ENCODE assay signal across 1 cellular context in genomic region chr7:152436279-152437147, GRCh38.
TF ChIP-seq lines count a peak whose summit lies in the region.

No MANE protein-coding gene starts in this region.

TF ChIP-seq in K562, 482 proteins besides CTCF, POLR2A, EP300 and RAD21 (continued from another document and continues in another):
- TF ChIP-seq TSHZ1 (CRISPR knock-in tag; IDR thresholded peaks at IDR 0.05): no peak
- peak; percentile 95 for TF ChIP-seq RB1 (IDR thresholded peaks at IDR 0.05; ENCODE audit: low read depth)
- peak; percentile 76; the same call in 1 of the 2 replicates for TF ChIP-seq TCF7 (IDR thresholded peaks at IDR 0.05; ENCODE audit: borderline replicate concordance)
- peak; percentile 75; the same call in 1 of the 2 replicates for TF ChIP-seq ESRRA (IDR thresholded peaks at IDR 0.05; ENCODE audit: borderline replicate concordance, low read depth)
- no peak for TF ChIP-seq XRCC3 (IDR thresholded peaks at IDR 0.05)
- TF ChIP-seq BRF1 (IDR thresholded peaks at IDR 0.05; ENCODE audit: borderline replicate concordance, extremely low read depth, insufficient read length): no peak
- peak; percentile 51 for TF ChIP-seq TBP (optimal IDR thresholded peaks at IDR 0.05; ENCODE audit: low read depth, low read length)
- TF ChIP-seq ZNF41 (CRISPR knock-in tag; conservative IDR thresholded peaks at IDR 0.05): no peak
- TF ChIP-seq POLR2G (IDR thresholded peaks at IDR 0.05; ENCODE audit: low read depth, low read length): peak; percentile 96
- TF ChIP-seq THAP12 (CRISPR knock-in tag; IDR thresholded peaks at IDR 0.05): peak; percentile 88
- peak; percentile 83; the same call in 1 of the 2 replicates for TF ChIP-seq TOE1 (IDR thresholded peaks at IDR 0.05; ENCODE audit: borderline replicate concordance)
- TF ChIP-seq TOE1 (CRISPR knock-in tag; IDR thresholded peaks at IDR 0.05; ENCODE audit: borderline replicate concordance, low read depth): no peak
- peak; percentile 80 for TF ChIP-seq PHF8 (IDR thresholded peaks at IDR 0.05; ENCODE audit: borderline replicate concordance, low read length)
- peak; percentile 58 for TF ChIP-seq ZNF12 (CRISPR knock-in tag; IDR thresholded peaks at IDR 0.05)
- TF ChIP-seq, protein P1, sequence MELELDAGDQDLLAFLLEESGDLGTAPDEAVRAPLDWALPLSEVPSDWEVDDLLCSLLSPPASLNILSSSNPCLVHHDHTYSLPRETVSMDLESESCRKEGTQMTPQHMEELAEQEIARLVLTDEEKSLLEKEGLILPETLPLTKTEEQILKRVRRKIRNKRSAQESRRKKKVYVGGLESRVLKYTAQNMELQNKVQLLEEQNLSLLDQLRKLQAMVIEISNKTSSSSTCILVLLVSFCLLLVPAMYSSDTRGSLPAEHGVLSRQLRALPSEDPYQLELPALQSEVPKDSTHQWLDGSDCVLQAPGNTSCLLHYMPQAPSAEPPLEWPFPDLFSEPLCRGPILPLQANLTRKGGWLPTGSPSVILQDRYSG (tag; conservative IDR thresholded peaks at IDR 0.05; ENCODE audit: low read depth): 0 out of 2 replicates have a peak, but pooled peaks have one; percentile 51
- TF ChIP-seq XRCC5 (IDR thresholded peaks at IDR 0.05; ENCODE audit: low read depth, low read length): peak; percentile 93
- TF ChIP-seq SIN3B (IDR thresholded peaks at IDR 0.05; ENCODE audit: low read depth): 0 out of 2 replicates have a peak, but pooled peaks have one; percentile 20
- no peak for TF ChIP-seq XRCC4 (IDR thresholded peaks at IDR 0.05; ENCODE audit: extremely low read depth, insufficient read depth, insufficient read length)
- TF ChIP-seq SREBF2 (CRISPR knock-in tag; IDR thresholded peaks at IDR 0.05): no peak
- TF ChIP-seq HDAC8 (tag; IDR thresholded peaks at IDR 0.05): no peak
- TF ChIP-seq FIP1L1 (IDR thresholded peaks at IDR 0.05; ENCODE audit: low read depth, low read length, poor library complexity, severe bottlenecking): peak; percentile 99
- TF ChIP-seq, protein P2, sequence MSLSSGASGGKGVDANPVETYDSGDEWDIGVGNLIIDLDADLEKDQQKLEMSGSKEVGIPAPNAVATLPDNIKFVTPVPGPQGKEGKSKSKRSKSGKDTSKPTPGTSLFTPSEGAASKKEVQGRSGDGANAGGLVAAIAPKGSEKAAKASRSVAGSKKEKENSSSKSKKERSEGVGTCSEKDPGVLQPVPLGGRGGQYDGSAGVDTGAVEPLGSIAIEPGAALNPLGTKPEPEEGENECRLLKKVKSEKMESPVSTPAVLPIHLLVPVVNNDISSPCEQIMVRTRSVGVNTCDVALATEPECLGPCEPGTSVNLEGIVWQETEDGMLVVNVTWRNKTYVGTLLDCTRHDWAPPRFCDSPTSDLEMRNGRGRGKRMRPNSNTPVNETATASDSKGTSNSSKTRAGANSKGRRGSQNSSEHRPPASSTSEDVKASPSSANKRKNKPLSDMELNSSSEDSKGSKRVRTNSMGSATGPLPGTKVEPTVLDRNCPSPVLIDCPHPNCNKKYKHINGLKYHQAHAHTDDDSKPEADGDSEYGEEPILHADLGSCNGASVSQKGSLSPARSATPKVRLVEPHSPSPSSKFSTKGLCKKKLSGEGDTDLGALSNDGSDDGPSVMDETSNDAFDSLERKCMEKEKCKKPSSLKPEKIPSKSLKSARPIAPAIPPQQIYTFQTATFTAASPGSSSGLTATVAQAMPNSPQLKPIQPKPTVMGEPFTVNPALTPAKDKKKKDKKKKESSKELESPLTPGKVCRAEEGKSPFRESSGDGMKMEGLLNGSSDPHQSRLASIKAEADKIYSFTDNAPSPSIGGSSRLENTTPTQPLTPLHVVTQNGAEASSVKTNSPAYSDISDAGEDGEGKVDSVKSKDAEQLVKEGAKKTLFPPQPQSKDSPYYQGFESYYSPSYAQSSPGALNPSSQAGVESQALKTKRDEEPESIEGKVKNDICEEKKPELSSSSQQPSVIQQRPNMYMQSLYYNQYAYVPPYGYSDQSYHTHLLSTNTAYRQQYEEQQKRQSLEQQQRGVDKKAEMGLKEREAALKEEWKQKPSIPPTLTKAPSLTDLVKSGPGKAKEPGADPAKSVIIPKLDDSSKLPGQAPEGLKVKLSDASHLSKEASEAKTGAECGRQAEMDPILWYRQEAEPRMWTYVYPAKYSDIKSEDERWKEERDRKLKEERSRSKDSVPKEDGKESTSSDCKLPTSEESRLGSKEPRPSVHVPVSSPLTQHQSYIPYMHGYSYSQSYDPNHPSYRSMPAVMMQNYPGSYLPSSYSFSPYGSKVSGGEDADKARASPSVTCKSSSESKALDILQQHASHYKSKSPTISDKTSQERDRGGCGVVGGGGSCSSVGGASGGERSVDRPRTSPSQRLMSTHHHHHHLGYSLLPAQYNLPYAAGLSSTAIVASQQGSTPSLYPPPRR (CRISPR knock-in tag; IDR thresholded peaks at IDR 0.05; ENCODE audit: borderline replicate concordance): peak; percentile 83
- TF ChIP-seq ZBTB34 (CRISPR knock-in tag; IDR thresholded peaks at IDR 0.05): 0 out of 2 replicates have a peak, but pooled peaks have one; percentile 25
- TF ChIP-seq ZNF408 (CRISPR knock-in tag; IDR thresholded peaks at IDR 0.05; ENCODE audit: low read depth): no peak
- TF ChIP-seq, protein P3, sequence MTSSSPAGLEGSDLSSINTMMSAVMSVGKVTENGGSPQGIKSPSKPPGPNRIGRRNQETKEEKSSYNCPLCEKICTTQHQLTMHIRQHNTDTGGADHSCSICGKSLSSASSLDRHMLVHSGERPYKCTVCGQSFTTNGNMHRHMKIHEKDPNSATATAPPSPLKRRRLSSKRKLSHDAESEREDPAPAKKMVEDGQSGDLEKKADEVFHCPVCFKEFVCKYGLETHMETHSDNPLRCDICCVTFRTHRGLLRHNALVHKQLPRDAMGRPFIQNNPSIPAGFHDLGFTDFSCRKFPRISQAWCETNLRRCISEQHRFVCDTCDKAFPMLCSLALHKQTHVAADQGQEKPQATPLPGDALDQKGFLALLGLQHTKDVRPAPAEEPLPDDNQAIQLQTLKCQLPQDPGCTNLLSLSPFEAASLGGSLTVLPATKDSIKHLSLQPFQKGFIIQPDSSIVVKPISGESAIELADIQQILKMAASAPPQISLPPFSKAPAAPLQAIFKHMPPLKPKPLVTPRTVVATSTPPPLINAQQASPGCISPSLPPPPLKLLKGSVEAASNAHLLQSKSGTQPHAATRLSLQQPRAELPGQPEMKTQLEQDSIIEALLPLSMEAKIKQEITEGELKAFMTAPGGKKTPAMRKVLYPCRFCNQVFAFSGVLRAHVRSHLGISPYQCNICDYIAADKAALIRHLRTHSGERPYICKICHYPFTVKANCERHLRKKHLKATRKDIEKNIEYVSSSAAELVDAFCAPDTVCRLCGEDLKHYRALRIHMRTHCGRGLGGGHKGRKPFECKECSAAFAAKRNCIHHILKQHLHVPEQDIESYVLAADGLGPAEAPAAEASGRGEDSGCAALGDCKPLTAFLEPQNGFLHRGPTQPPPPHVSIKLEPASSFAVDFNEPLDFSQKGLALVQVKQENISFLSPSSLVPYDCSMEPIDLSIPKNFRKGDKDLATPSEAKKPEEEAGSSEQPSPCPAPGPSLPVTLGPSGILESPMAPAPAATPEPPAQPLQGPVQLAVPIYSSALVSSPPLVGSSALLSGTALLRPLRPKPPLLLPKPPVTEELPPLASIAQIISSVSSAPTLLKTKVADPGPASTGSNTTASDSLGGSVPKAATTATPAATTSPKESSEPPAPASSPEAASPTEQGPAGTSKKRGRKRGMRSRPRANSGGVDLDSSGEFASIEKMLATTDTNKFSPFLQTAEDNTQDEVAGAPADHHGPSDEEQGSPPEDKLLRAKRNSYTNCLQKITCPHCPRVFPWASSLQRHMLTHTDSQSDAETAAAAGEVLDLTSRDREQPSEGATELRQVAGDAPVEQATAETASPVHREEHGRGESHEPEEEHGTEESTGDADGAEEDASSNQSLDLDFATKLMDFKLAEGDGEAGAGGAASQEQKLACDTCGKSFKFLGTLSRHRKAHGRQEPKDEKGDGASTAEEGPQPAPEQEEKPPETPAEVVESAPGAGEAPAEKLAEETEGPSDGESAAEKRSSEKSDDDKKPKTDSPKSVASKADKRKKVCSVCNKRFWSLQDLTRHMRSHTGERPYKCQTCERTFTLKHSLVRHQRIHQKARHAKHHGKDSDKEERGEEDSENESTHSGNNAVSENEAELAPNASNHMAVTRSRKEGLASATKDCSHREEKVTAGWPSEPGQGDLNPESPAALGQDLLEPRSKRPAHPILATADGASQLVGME (CRISPR knock-in tag; IDR thresholded peaks at IDR 0.05): 0 out of 2 replicates have a peak, but pooled peaks have one; percentile 38
- peak; percentile 46; the same call in 1 of the 2 replicates for TF ChIP-seq FOSL1 (tag; conservative IDR thresholded peaks at IDR 0.05)
- TF ChIP-seq SRSF1 (IDR thresholded peaks at IDR 0.05; ENCODE audit: low read depth, low read length): peak; percentile 25; the same call in 1 of the 2 replicates
- no peak for TF ChIP-seq ASH1L (IDR thresholded peaks at IDR 0.05; ENCODE audit: borderline replicate concordance, low read depth, partially characterized antibody)
- TF ChIP-seq STAG1 (CRISPR knock-in tag; IDR thresholded peaks at IDR 0.05; ENCODE audit: borderline replicate concordance): 0 out of 2 replicates have a peak, but pooled peaks have one; percentile 25
- TF ChIP-seq EP400 (IDR thresholded peaks at IDR 0.05): peak; percentile 48; the same call in 1 of the 2 replicates
- TF ChIP-seq OTX1 (CRISPR knock-in tag; IDR thresholded peaks at IDR 0.05): no peak
- TF ChIP-seq BRCA1 (IDR thresholded peaks at IDR 0.05): no peak
- TF ChIP-seq BRCA1 (CRISPR knock-in tag; IDR thresholded peaks at IDR 0.05): no peak
- no peak for TF ChIP-seq DACH1 (IDR thresholded peaks at IDR 0.05; ENCODE audit: partially characterized antibody)
- TF ChIP-seq AFF1 (IDR thresholded peaks at IDR 0.05; ENCODE audit: low read depth in 1 of 2, partially characterized antibody in 2 of 2): peak in 1 of 2 experiments; percentile 18
